Comparison of ENCODE assay signal across 20 cellular contexts in genomic region chr6:106050538-106050937, GRCh38.
"Had no signal": no experiment of that assay in that cellular context is flagged by ENCODE, and none has a peak within 500 bp of the region (broad histone marks: within the 10 kb centered on the region; RNA-seq: fewer than 3 reads in every experiment).

No MANE protein-coding gene starts in this region.

- ATAC-seq: effector memory CD8-positive, alpha-beta T cell; heart left ventricle; left lobe of liver; mucosa of descending colon; natural killer cell treated with Interleukin-12 subunit alpha and Interleukin-12 subunit beta and Interleukin-15 and Interleukin-18, amount 100 ng/mL, for 72 hours; pancreas; stimulated activated effector memory CD8-positive, alpha-beta T cell treated with anti-CD3 and anti-CD28 coated beads, Interleukin-12 subunit alpha, Interleukin-12 subunit beta, amount 100 ng/mL, for 72 hours; stimulated activated naive CD8-positive, alpha-beta T cell treated with anti-CD3 and anti-CD28 coated beads, Interleukin-15, Interleukin-2, amounts not matched to agents 100 U/mL and 50 U/mL, for 24 hours had no signal

- H3K9me3 ChIP-seq: heart left ventricle, mucosa of descending colon, pancreas, suprapubic skin, thyroid gland had no signal

- DNase-seq: effector memory CD8-positive, alpha-beta T cell; erythroblast; foreskin melanocyte; heart left ventricle; islet precursor cell; mammary epithelial cell; mucosa of descending colon; occipital lobe; pancreas; stimulated activated CD4-positive, alpha-beta T cell treated with anti-CD3 and anti-CD28 coated beads, Interleukin-4, amount 100 ng/mL, for 1 hour; stimulated activated CD8-positive, alpha-beta memory T cell treated with anti-CD3 and anti-CD28 coated beads, Interleukin-4, amount 100 ng/mL, for 48 hours; stimulated activated naive CD8-positive, alpha-beta T cell treated with anti-CD3 and anti-CD28 coated beads, Interleukin-15, Interleukin-2, amounts not matched to agents 100 U/mL and 50 U/mL, for 24 hours; thyroid gland had no signal

- H3K36me3 ChIP-seq: heart left ventricle, pancreas, suprapubic skin, thyroid gland had no signal

- H3K4me3 Mint-ChIP-seq: dendritic cell treated with granulocyte-macrophage colony-stimulating factor and Interleukin-4, amounts not matched to agents 40 ng/mL and 50 ng/mL, for 4 days; effector memory CD8-positive, alpha-beta T cell; natural killer cell treated with Interleukin-12 subunit alpha and Interleukin-12 subunit beta and Interleukin-15 and Interleukin-18, amount 100 ng/mL, for 72 hours; stimulated activated effector memory CD8-positive, alpha-beta T cell treated with anti-CD3 and anti-CD28 coated beads, Interleukin-12 subunit alpha, Interleukin-12 subunit beta, amount 100 ng/mL, for 72 hours had no signal

- H3K36me3 Mint-ChIP-seq: natural killer cell treated with Interleukin-12 subunit alpha and Interleukin-12 subunit beta and Interleukin-15 and Interleukin-18, amount 100 ng/mL, for 72 hours; stimulated activated effector memory CD8-positive, alpha-beta T cell treated with anti-CD3 and anti-CD28 coated beads, Interleukin-12 subunit alpha, Interleukin-12 subunit beta, amount 100 ng/mL, for 72 hours; type B pancreatic cell had no signal

- H3K9me3 Mint-ChIP-seq: dendritic cell treated with granulocyte-macrophage colony-stimulating factor and Interleukin-4, amounts not matched to agents 40 ng/mL and 50 ng/mL, for 4 days; effector memory CD8-positive, alpha-beta T cell; natural killer cell treated with Interleukin-12 subunit alpha and Interleukin-12 subunit beta and Interleukin-15 and Interleukin-18, amount 100 ng/mL, for 72 hours; stimulated activated effector memory CD8-positive, alpha-beta T cell treated with anti-CD3 and anti-CD28 coated beads, Interleukin-12 subunit alpha, Interleukin-12 subunit beta, amount 100 ng/mL, for 72 hours; type B pancreatic cell had no signal

- H3K27me3 ChIP-seq: pancreas, suprapubic skin, thyroid gland had no signal

- H3K4me3 ChIP-seq: heart left ventricle, mucosa of descending colon, pancreas, suprapubic skin, thyroid gland had no signal

- H3K27me3 Mint-ChIP-seq: dendritic cell treated with granulocyte-macrophage colony-stimulating factor and Interleukin-4, amounts not matched to agents 40 ng/mL and 50 ng/mL, for 4 days; effector memory CD8-positive, alpha-beta T cell; progenitor cell of endocrine pancreas had no signal

- H3K27ac ChIP-seq: heart left ventricle, pancreas, suprapubic skin, thyroid gland had no signal

- H3K4me1 ChIP-seq: heart left ventricle, pancreas, suprapubic skin, thyroid gland had no signal

- H3K27ac Mint-ChIP-seq: effector memory CD8-positive, alpha-beta T cell; natural killer cell treated with Interleukin-12 subunit alpha and Interleukin-12 subunit beta and Interleukin-15 and Interleukin-18, amount 100 ng/mL, for 72 hours; stimulated activated effector memory CD8-positive, alpha-beta T cell treated with anti-CD3 and anti-CD28 coated beads, Interleukin-12 subunit alpha, Interleukin-12 subunit beta, amount 100 ng/mL, for 72 hours; type B pancreatic cell had no signal
